In the genomic region with DNA sequence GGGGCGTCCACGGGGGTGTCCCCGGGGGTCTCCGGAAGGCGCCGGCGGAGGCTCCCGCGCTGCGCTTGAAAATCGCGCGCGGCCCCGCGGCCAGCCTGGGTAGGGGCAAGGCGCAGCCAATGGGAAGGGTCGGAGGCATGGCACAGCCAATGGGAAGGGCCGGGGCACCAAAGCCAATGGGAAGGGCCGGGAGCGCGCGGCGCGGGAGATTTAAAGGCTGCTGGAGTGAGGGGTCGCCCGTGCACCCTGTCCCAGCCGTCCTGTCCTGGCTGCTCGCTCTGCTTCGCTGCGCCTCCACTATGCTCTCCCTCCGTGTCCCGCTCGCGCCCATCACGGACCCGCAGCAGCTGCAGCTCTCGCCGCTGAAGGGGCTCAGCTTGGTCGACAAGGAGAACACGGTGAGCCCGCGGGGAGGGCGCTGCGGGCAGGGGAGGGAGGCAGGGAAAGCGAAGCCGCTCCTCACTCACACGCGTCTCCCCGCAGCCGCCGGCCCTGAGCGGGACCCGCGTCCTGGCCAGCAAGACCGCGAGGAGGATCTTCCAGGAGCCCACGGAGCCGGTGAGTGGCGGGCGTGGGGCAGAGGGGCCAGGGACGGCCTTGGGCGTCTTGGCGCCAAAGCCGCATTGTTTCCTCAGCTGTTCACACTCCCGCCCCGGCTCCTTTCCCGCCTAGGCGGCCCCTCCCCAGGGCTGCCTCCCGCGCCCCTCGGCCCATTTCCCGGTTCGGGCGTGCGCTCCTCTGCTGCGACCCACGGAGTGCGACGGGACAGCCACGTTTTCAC, we compare ENCODE assay signal across 1 cellular context.
TF ChIP-seq lines count a peak whose summit lies in the region.

A gene (plus strand): TSS at position 240 of the 781 bp plus-strand sequence. CDS start 60 bp downstream, at position 300.

TF ChIP-seq in HepG2, 621 proteins besides CTCF, POLR2A, EP300 and RAD21 (continued from another document and continues in another):
- TF ChIP-seq, protein P1, sequence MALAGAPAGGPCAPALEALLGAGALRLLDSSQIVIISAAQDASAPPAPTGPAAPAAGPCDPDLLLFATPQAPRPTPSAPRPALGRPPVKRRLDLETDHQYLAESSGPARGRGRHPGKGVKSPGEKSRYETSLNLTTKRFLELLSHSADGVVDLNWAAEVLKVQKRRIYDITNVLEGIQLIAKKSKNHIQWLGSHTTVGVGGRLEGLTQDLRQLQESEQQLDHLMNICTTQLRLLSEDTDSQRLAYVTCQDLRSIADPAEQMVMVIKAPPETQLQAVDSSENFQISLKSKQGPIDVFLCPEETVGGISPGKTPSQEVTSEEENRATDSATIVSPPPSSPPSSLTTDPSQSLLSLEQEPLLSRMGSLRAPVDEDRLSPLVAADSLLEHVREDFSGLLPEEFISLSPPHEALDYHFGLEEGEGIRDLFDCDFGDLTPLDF (CRISPR knock-in tag; IDR thresholded peaks at IDR 0.05): peak; percentile 91
- TF ChIP-seq, protein P2, sequence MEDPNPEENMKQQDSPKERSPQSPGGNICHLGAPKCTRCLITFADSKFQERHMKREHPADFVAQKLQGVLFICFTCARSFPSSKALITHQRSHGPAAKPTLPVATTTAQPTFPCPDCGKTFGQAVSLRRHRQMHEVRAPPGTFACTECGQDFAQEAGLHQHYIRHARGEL (CRISPR knock-in tag; IDR thresholded peaks at IDR 0.05): peak; percentile 32; the same call in 1 of the 2 replicates
- TF ChIP-seq ZNF549 (CRISPR knock-in tag; IDR thresholded peaks at IDR 0.05) (no peak), SCMH1 (CRISPR knock-in tag; IDR thresholded peaks at IDR 0.05; ENCODE audit: borderline replicate concordance) (no peak), ZNF12 (CRISPR knock-in tag; IDR thresholded peaks at IDR 0.05) (peak; percentile 50; the same call in 1 of the 2 replicates), BRD4 (CRISPR knock-in tag; IDR thresholded peaks at IDR 0.05) (peak; percentile 77; the same call in 1 of the 2 replicates), POLR2G (IDR thresholded peaks at IDR 0.05; ENCODE audit: low read depth, low read length) (peak; percentile 96), MXI1 (IDR thresholded peaks at IDR 0.05; ENCODE audit: borderline replicate concordance, low read depth, low read length) (peak; percentile 99), FOXO1 (CRISPR knock-in tag; IDR thresholded peaks at IDR 0.05) (peak; percentile 26), GFI1 (CRISPR knock-in tag; IDR thresholded peaks at IDR 0.05; ENCODE audit: borderline replicate concordance) (no peak), ZNF614 (CRISPR knock-in tag; IDR thresholded peaks at IDR 0.05; ENCODE audit: borderline replicate concordance) (peak; percentile 63; the same call in 1 of the 2 replicates), MIER2 (CRISPR knock-in tag; IDR thresholded peaks at IDR 0.05) (peak; percentile 60; the same call in 1 of the 2 replicates), NCOA2 (CRISPR knock-in tag; IDR thresholded peaks at IDR 0.05) (peak; percentile 11; the same call in 1 of the 2 replicates), TOE1 (CRISPR knock-in tag; IDR thresholded peaks at IDR 0.05) (no peak), JUND (CRISPR knock-in tag; IDR thresholded peaks at IDR 0.05) (no peak), PITX1 (CRISPR knock-in tag; IDR thresholded peaks at IDR 0.05) (peak; percentile 66; the same call in 1 of the 2 replicates), MEF2D (CRISPR knock-in tag; IDR thresholded peaks at IDR 0.05) (peak; percentile 76)
- TF ChIP-seq, protein P3, sequence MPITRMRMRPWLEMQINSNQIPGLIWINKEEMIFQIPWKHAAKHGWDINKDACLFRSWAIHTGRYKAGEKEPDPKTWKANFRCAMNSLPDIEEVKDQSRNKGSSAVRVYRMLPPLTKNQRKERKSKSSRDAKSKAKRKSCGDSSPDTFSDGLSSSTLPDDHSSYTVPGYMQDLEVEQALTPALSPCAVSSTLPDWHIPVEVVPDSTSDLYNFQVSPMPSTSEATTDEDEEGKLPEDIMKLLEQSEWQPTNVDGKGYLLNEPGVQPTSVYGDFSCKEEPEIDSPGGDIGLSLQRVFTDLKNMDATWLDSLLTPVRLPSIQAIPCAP (CRISPR knock-in tag; IDR thresholded peaks at IDR 0.05; ENCODE audit: low read depth): 0 out of 2 replicates have a peak, but pooled peaks have one; percentile 18
- TF ChIP-seq, protein P4, sequence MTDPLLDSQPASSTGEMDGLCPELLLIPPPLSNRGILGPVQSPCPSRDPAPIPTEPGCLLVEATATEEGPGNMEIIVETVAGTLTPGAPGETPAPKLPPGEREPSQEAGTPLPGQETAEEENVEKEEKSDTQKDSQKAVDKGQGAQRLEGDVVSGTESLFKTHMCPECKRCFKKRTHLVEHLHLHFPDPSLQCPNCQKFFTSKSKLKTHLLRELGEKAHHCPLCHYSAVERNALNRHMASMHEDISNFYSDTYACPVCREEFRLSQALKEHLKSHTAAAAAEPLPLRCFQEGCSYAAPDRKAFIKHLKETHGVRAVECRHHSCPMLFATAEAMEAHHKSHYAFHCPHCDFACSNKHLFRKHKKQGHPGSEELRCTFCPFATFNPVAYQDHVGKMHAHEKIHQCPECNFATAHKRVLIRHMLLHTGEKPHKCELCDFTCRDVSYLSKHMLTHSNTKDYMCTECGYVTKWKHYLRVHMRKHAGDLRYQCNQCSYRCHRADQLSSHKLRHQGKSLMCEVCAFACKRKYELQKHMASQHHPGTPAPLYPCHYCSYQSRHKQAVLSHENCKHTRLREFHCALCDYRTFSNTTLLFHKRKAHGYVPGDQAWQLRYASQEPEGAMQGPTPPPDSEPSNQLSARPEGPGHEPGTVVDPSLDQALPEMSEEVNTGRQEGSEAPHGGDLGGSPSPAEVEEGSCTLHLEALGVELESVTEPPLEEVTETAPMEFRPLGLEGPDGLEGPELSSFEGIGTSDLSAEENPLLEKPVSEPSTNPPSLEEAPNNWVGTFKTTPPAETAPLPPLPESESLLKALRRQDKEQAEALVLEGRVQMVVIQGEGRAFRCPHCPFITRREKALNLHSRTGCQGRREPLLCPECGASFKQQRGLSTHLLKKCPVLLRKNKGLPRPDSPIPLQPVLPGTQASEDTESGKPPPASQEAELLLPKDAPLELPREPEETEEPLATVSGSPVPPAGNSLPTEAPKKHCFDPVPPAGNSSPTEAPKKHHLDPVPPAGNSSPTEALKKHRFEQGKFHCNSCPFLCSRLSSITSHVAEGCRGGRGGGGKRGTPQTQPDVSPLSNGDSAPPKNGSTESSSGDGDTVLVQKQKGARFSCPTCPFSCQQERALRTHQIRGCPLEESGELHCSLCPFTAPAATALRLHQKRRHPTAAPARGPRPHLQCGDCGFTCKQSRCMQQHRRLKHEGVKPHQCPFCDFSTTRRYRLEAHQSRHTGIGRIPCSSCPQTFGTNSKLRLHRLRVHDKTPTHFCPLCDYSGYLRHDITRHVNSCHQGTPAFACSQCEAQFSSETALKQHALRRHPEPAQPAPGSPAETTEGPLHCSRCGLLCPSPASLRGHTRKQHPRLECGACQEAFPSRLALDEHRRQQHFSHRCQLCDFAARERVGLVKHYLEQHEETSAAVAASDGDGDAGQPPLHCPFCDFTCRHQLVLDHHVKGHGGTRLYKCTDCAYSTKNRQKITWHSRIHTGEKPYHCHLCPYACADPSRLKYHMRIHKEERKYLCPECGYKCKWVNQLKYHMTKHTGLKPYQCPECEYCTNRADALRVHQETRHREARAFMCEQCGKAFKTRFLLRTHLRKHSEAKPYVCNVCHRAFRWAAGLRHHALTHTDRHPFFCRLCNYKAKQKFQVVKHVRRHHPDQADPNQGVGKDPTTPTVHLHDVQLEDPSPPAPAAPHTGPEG (CRISPR knock-in tag; IDR thresholded peaks at IDR 0.05): peak; percentile 73
- TF ChIP-seq, protein P5, sequence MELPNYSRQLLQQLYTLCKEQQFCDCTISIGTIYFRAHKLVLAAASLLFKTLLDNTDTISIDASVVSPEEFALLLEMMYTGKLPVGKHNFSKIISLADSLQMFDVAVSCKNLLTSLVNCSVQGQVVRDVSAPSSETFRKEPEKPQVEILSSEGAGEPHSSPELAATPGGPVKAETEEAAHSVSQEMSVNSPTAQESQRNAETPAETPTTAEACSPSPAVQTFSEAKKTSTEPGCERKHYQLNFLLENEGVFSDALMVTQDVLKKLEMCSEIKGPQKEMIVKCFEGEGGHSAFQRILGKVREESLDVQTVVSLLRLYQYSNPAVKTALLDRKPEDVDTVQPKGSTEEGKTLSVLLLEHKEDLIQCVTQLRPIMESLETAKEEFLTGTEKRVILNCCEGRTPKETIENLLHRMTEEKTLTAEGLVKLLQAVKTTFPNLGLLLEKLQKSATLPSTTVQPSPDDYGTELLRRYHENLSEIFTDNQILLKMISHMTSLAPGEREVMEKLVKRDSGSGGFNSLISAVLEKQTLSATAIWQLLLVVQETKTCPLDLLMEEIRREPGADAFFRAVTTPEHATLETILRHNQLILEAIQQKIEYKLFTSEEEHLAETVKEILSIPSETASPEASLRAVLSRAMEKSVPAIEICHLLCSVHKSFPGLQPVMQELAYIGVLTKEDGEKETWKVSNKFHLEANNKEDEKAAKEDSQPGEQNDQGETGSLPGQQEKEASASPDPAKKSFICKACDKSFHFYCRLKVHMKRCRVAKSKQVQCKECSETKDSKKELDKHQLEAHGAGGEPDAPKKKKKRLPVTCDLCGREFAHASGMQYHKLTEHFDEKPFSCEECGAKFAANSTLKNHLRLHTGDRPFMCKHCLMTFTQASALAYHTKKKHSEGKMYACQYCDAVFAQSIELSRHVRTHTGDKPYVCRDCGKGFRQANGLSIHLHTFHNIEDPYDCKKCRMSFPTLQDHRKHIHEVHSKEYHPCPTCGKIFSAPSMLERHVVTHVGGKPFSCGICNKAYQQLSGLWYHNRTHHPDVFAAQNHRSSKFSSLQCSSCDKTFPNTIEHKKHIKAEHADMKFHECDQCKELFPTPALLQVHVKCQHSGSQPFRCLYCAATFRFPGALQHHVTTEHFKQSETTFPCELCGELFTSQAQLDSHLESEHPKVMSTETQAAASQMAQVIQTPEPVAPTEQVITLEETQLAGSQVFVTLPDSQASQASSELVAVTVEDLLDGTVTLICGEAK (IDR thresholded peaks at IDR 0.05): no peak
- TF ChIP-seq, protein P5 (CRISPR knock-in tag; IDR thresholded peaks at IDR 0.05): 0 out of 2 replicates have a peak, but pooled peaks have one; percentile 49
- TF ChIP-seq, protein P6, sequence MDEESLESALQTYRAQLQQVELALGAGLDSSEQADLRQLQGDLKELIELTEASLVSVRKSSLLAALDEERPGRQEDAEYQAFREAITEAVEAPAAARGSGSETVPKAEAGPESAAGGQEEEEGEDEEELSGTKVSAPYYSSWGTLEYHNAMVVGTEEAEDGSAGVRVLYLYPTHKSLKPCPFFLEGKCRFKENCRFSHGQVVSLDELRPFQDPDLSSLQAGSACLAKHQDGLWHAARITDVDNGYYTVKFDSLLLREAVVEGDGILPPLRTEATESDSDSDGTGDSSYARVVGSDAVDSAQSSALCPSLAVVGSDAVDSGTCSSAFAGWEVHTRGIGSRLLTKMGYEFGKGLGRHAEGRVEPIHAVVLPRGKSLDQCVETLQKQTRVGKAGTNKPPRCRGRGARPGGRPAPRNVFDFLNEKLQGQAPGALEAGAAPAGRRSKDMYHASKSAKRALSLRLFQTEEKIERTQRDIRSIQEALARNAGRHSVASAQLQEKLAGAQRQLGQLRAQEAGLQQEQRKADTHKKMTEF (CRISPR knock-in tag; IDR thresholded peaks at IDR 0.05): no peak; the same call in none of the 2 replicates
- TF ChIP-seq, protein P7, sequence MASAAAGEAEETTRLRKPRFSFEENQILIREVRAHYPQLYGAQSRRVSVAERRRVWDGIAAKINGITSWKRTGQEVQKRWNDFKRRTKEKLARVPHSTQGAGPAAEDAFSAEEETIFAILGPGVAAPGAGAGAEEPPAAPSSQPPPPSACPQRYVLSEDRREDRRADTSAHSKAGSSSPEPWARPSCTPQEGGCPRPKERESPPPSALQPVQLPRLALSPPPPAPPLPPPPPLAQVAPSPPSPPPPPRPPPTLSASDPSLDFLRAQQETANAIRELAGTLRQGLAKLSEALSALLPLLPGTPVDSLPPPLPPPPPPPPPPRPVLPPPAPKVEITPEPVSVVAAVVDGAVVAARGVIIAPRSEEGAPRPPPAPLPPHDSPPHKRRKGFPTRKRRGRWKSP (CRISPR knock-in tag; IDR thresholded peaks at IDR 0.05): peak; percentile 98
- TF ChIP-seq, protein P8, sequence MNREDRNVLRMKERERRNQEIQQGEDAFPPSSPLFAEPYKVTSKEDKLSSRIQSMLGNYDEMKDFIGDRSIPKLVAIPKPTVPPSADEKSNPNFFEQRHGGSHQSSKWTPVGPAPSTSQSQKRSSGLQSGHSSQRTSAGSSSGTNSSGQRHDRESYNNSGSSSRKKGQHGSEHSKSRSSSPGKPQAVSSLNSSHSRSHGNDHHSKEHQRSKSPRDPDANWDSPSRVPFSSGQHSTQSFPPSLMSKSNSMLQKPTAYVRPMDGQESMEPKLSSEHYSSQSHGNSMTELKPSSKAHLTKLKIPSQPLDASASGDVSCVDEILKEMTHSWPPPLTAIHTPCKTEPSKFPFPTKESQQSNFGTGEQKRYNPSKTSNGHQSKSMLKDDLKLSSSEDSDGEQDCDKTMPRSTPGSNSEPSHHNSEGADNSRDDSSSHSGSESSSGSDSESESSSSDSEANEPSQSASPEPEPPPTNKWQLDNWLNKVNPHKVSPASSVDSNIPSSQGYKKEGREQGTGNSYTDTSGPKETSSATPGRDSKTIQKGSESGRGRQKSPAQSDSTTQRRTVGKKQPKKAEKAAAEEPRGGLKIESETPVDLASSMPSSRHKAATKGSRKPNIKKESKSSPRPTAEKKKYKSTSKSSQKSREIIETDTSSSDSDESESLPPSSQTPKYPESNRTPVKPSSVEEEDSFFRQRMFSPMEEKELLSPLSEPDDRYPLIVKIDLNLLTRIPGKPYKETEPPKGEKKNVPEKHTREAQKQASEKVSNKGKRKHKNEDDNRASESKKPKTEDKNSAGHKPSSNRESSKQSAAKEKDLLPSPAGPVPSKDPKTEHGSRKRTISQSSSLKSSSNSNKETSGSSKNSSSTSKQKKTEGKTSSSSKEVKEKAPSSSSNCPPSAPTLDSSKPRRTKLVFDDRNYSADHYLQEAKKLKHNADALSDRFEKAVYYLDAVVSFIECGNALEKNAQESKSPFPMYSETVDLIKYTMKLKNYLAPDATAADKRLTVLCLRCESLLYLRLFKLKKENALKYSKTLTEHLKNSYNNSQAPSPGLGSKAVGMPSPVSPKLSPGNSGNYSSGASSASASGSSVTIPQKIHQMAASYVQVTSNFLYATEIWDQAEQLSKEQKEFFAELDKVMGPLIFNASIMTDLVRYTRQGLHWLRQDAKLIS (CRISPR knock-in tag; IDR thresholded peaks at IDR 0.05): 0 out of 2 replicates have a peak, but pooled peaks have one; percentile 59
